In the genomic region with DNA sequence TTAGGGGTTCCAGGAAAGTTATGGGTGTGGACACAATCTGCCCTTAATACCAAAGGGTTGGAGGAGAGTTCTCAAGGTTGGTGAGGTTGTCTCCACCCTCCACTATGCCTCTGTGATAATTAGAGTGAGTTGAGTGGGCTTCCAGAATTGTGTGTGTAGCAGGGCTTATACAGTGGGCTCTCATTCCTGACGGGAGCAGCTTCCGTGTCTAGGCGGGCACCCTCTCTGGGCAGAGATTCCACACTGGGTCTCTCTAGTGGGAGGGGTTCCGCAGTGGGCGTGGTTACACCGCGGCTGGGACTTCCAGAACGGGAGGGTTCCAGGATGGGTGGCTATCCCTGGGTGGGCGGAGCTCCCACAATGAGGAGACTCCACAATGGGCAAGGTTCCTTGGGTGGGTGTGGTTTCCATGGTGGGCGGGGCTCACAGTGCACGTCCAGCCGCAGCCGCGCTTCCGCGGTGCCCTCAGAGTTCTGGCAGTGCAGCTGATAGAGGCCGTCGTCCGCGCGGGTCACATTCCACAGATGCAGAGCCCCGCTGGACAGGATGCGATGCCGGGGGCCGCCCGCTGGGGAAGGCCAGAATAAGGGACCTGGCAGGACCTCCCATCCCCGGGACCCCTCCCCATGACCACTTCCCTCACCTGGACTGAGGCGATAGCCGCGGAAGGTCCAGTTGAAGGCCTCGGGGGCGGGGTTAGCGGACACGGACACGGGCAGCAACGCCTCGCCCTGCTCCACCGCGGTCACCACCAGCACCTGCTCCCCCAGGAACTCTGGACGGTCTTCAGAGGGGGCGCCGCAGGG, we compare ENCODE assay signal across 1 cellular context.
TF ChIP-seq lines count a peak whose summit lies in the region.

No MANE protein-coding gene starts in this region.

TF ChIP-seq in A549, 52 proteins besides CTCF, POLR2A, EP300 and RAD21:
- TF ChIP-seq RNF2 (IDR thresholded peaks at IDR 0.05; ENCODE audit: borderline replicate concordance, low read depth) = peak; percentile 24; the same call in 1 of the 2 replicates
- TF ChIP-seq, protein P1, sequence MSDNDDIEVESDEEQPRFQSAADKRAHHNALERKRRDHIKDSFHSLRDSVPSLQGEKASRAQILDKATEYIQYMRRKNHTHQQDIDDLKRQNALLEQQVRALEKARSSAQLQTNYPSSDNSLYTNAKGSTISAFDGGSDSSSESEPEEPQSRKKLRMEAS (IDR thresholded peaks at IDR 0.05) = no peak
TF ChIP-seq in A549: peak in this region for 1.
